ENCODE assay signal across 8 cellular contexts in genomic region chr12:119666900-119667576, GRCh38. TPM values are rescaled to one million over a fixed set of nuclear protein-coding genes. Genes with fewer than 3 reads are reported as not detected.
DNase-seq lines count a peak whose midpoint lies in the region; ATAC-seq, FAIRE-seq and TF ChIP-seq lines count a peak whose summit lies in the region.

No MANE protein-coding gene starts in this region.

- H3K4me3 Mint-ChIP-seq in T-helper 1 cell treated with Interleukin-12 subunit alpha and Interleukin-12 subunit beta and Interleukin-4 antibody, amounts not matched to agents 30 μg/mL and 1 μg/mL, for 36 hours, result peak overlapping the region; percentile 92
- peak overlapping the region; percentile 88 for H3K4me3 Mint-ChIP-seq in osteocyte (ENCODE audit: unreplicated experiment)

- CTCF ChIA-PET in H1 (lab: Charles Lee; ENCODE audit: partially characterized antibody), result interaction anchor here (0.7 to 3.1 kb wide), 6 partner anchors 8 to 32 kb away, joined by 3 to 14 read pairs (median 6); no protein-coding TSS in a partner anchor

- no peak overlapping the region for H4K91ac ChIP-seq in H1 (replicated peaks; ENCODE audit: insufficient read length, low read length)

- H3K14ac ChIP-seq in H1 (ENCODE audit: insufficient read length), result no peak overlapping the region

- TF ChIP-seq EP300 in H1 (IDR thresholded peaks at IDR 0.05; ENCODE audit: borderline replicate concordance in 1 of 2, low read depth in 2 of 2, low read length in 2 of 2), result no peak

- no peaks in the 10 kb centered on the region for H3K9me3 Mint-ChIP-seq in T-helper 1 cell treated with Interleukin-12 subunit alpha and Interleukin-12 subunit beta and Interleukin-4 antibody, amounts not matched to agents 30 μg/mL and 1 μg/mL, for 36 hours
- no peaks in the 10 kb centered on the region for H3K9me3 Mint-ChIP-seq in osteocyte (ENCODE audit: unreplicated experiment)

- H4K8ac ChIP-seq in H1 (ENCODE audit: extremely low read depth, insufficient read depth, low read length), result no peak overlapping the region

- H2AFZ ChIP-seq in H1 (ENCODE audit: low read length), result peak overlapping the region; percentile 92

- H3K18ac ChIP-seq in H1 (ENCODE audit: extremely low read depth, low read length), result no peak overlapping the region

- no peak overlapping the region for H3K9ac ChIP-seq in H1 (replicated peaks in 1 of 4; ENCODE audit: extremely low read depth in 1 of 4, low read depth in 3 of 4, low read length in 3 of 4)

- peaks cover 0 to 29% of the 10 kb centered on the region in 2 experiments; a peak in 3 of 4 replicates for H3K79me2 ChIP-seq in H1 (ENCODE audit: control insufficient read depth in 1 of 2, insufficient read depth in 2 of 2, low read length in 2 of 2)

- H3K4me2 ChIP-seq in H1 (ENCODE audit: insufficient read depth in 1 of 2, low read depth in 2 of 2, low read length in 2 of 2), result peak overlapping the region; percentile 72 to 75

- H2BK20ac ChIP-seq in H1 (ENCODE audit: low read length), result no peak overlapping the region

- peaks cover 0 to 1% of the 10 kb centered on the region in 2 experiments for H4K20me1 ChIP-seq in H1 (replicated peaks in 1 of 2; ENCODE audit: control insufficient read depth in 1 of 2, insufficient read depth in 2 of 2, low read length in 2 of 2)

- no peaks in the 10 kb centered on the region; a peak in 1 of 7 replicates for H3K27me3 ChIP-seq in H1 (replicated peaks in 1 of 4; ENCODE audit: control insufficient read depth in 3 of 4, extremely low read depth in 1 of 4, insufficient read depth in 3 of 4, low read length in 3 of 4)

- H3K9me3 ChIP-seq in H1 (ENCODE audit: insufficient read depth in 2 of 2, low read depth in 1 of 2, low read length in 1 of 2), result no peaks in the 10 kb centered on the region

- H3K27me3 Mint-ChIP-seq in T-helper 1 cell treated with Interleukin-12 subunit alpha and Interleukin-12 subunit beta and Interleukin-4 antibody, amounts not matched to agents 30 μg/mL and 1 μg/mL, for 36 hours (ENCODE audit: low read depth), result peaks cover 8% of the 10 kb centered on the region
- H3K27me3 Mint-ChIP-seq in osteocyte (ENCODE audit: unreplicated experiment), result peaks cover 12% of the 10 kb centered on the region

- H3K4me1 Mint-ChIP-seq in T-helper 1 cell treated with Interleukin-12 subunit alpha and Interleukin-12 subunit beta and Interleukin-4 antibody, amounts not matched to agents 30 μg/mL and 1 μg/mL, for 36 hours (ENCODE audit: low read depth), result peaks cover 41% of the 10 kb centered on the region
- peaks cover 27% of the 10 kb centered on the region for H3K4me1 Mint-ChIP-seq in osteocyte (ENCODE audit: unreplicated experiment)

- H3K27ac Mint-ChIP-seq in T-helper 1 cell treated with Interleukin-12 subunit alpha and Interleukin-12 subunit beta and Interleukin-4 antibody, amounts not matched to agents 30 μg/mL and 1 μg/mL, for 36 hours, result peak overlapping the region; percentile 64
- no peak overlapping the region for H3K27ac Mint-ChIP-seq in osteocyte (ENCODE audit: unreplicated experiment)

- H2AK5ac ChIP-seq in H1 (ENCODE audit: low read depth, low read length), result no peak overlapping the region

- FAIRE-seq in H1 (lab: Jason Lieb, UNC) (no peak), HTR-8/SVneo (lab: Jason Lieb, UNC) (no peak)

- WGBS in H1 (ENCODE audit: extremely low coverage in 1 of 2, insufficient coverage in 1 of 2, insufficient read length in 1 of 2, insufficient replicate concordance in 2 of 2, low coverage in 1 of 2, low lambda C conversion rate in 2 of 2, missing lambda C conversion rate in 1 of 2), 2 experiments, result 44% methylated on average over 9 of the region's 9 CpGs; no CpG with 5 or more reads in 1 of the 2 experiments

- peaks cover 0 to 5% (median 1%) of the 10 kb centered on the region in 4 experiments; a peak in 2 of 7 replicates for H3K4me1 ChIP-seq in H1 (replicated peaks in 1 of 4; ENCODE audit: control insufficient read depth in 3 of 4, insufficient read depth in 4 of 4, low read length in 3 of 4)

- H2BK5ac ChIP-seq in H1 (ENCODE audit: low read depth, low read length), result no peak overlapping the region

- peak overlapping the region; percentile 18 for H3K56ac ChIP-seq in H1 (replicated peaks; ENCODE audit: insufficient read length, low read depth, low read length)

- peaks cover 22% of the 10 kb centered on the region for H3K36me3 Mint-ChIP-seq in T-helper 1 cell treated with Interleukin-12 subunit alpha and Interleukin-12 subunit beta and Interleukin-4 antibody, amounts not matched to agents 30 μg/mL and 1 μg/mL, for 36 hours (ENCODE audit: low read depth)
- H3K36me3 Mint-ChIP-seq in osteocyte (ENCODE audit: unreplicated experiment), result peaks cover 6% of the 10 kb centered on the region

- TF ChIP-seq CTCF in H1 (IDR thresholded peaks at IDR 0.05; ENCODE audit: control extremely low read depth in 1 of 3, insufficient read depth in 1 of 3, low read depth in 1 of 3, low read length in 3 of 3), result no peak
- TF ChIP-seq CTCF in osteocyte (IDR thresholded peaks at IDR 0.05), result no peak

- no peak for TF ChIP-seq RAD21 in H1 (IDR thresholded peaks at IDR 0.05 in 1 of 2, conservative IDR thresholded peaks at IDR 0.05 in 1 of 2; ENCODE audit: low read depth in 2 of 2, low read length in 2 of 2)

- no peak overlapping the region for H2BK12ac ChIP-seq in H1 (ENCODE audit: low read depth, low read length)

- H3K23me2 ChIP-seq in H1 (ENCODE audit: low read depth, low read length), result peaks cover 4% of the 10 kb centered on the region; the same call in 1 of the 2 replicates

- ATAC-seq in HG03521 (IDR thresholded peaks at IDR 0.05; ENCODE audit: unreplicated experiment), result no peak

- no peak overlapping the region for H3K4ac ChIP-seq in H1 (replicated peaks; ENCODE audit: insufficient read length, low read depth, low read length)

- no peak overlapping the region for H2BK120ac ChIP-seq in H1 (replicated peaks; ENCODE audit: low read depth, low read length)

- no peak overlapping the region for H2BK15ac ChIP-seq in H1 (ENCODE audit: low read length)

- H3K36me3 ChIP-seq in H1 (ENCODE audit: control insufficient read depth in 2 of 4, insufficient read depth in 4 of 4, low read length in 3 of 4), result peaks cover 0 to 19% (median 10%) of the 10 kb centered on the region in 4 experiments; a peak in 6 of 8 replicates

- POLR2A ChIA-PET in H1 (lab: Charles Lee; ENCODE audit: partially characterized antibody), result interaction anchor here (0.6 to 2.7 kb wide), 7 partner anchors 9 to 1291 kb away, joined by 3 to 14 read pairs (median 3); no protein-coding TSS in a partner anchor

- no peaks in the 10 kb centered on the region; the same call in 1 of the 2 replicates for H3K79me1 ChIP-seq in H1 (ENCODE audit: low read depth, low read length)

- no peak for TF ChIP-seq POLR2A in H1 (IDR thresholded peaks at IDR 0.05; ENCODE audit: control extremely low read depth in 1 of 2, low read depth in 2 of 2, low read length in 2 of 2)

- H3K4me3 ChIP-seq in H1 (ENCODE audit: extremely low read depth in 1 of 4, insufficient read depth in 2 of 4, low read depth in 3 of 4, low read length in 4 of 4), result peak overlapping the region; percentile 34 to 92 (median 48); a peak in 7 of 8 replicates

- no peak overlapping the region for H3K23ac ChIP-seq in H1 (ENCODE audit: insufficient read length)

- H3K27ac ChIP-seq in H1 (ENCODE audit: low read depth, low read length), result no peak overlapping the region

- DNase-seq in T-helper 1 cell (no peak), MV-4-11 (lab: John Stamatoyannopoulos, UW) (peak; percentile 22), H1 (ENCODE audit: low read depth in 1 of 2, low spot score in 2 of 2) (no peak), osteocyte (ENCODE audit: extremely low spot score, unreplicated experiment) (no peak), NCI-H2081 treated with DMSO at 0.1 percent for 48 hours (lab: John Stamatoyannopoulos, UW) (no peak), HTR-8/SVneo (ENCODE audit: insufficient read length, low spot score) (no peak)

- H4K5ac ChIP-seq in H1 (ENCODE audit: insufficient read length, low read depth, low read length), result no peak overlapping the region

TF ChIP-seq in H1, 55 proteins besides CTCF, POLR2A, EP300 and RAD21:
- no peak for TF ChIP-seq HDAC6 (IDR thresholded peaks at IDR 0.05; ENCODE audit: low read depth, low read length)
- no peak for TF ChIP-seq TAF1 (IDR thresholded peaks at IDR 0.05; ENCODE audit: low read depth, low read length)
- TF ChIP-seq EGR1 (IDR thresholded peaks at IDR 0.05; ENCODE audit: borderline replicate concordance, low read depth, low read length), result no peak

RNA-seq across cellular contexts. Expression of gene PRKAB1, which starts 0.9 kb away (rescaled TPM):
- total RNA-seq in H1 (2021; fragmentation: NEBNext Ultra II Directional; extraction: Animal tissue kit (Norgen Biotek cat#: 25700)), result 24.0 and 24.3 TPM in 2 replicates
- polyA plus RNA-seq in H1 (2011; rRNA removed), result 32.1 and 33.7 TPM in 2 replicates
- polyA plus RNA-seq in H1 (2011; cell fraction: cytosol; rRNA removed), result 29.1 TPM
- polyA plus RNA-seq in H1 (2011; cell fraction: nucleus; rRNA removed), result 42.8 TPM
- polyA plus RNA-seq in H1 (2012, experiment 1 of 2), result 23.2 to 29.4 TPM (median 24.3 TPM) in 4 replicates
- 31.8 TPM for polyA plus RNA-seq in H1 (2012, experiment 2 of 2)
- 21.8 TPM for polyA plus RNA-seq in H1 (2013, experiment 1 of 2)
- polyA plus RNA-seq in H1 (2013, experiment 2 of 2), result 20.6 TPM
- polyA minus RNA-seq in H1 (2011; rRNA and poly(A)+ RNA removed), result 31.9 and 32.0 TPM in 2 replicates
- polyA minus RNA-seq in H1 (2011; cell fraction: cytosol; rRNA and poly(A)+ RNA removed), result 29.7 TPM
- 47.5 TPM for polyA minus RNA-seq in H1 (2011; cell fraction: nucleus; rRNA and poly(A)+ RNA removed)
- total RNA-seq in osteocyte, result 24.7 and 25.3 TPM in 2 replicates
